In genomic region chr17:64565563-64565962, GRCh38 we compare ENCODE assay signal across 16 cellular contexts.
"Had no signal": no experiment of that assay in that cellular context is flagged by ENCODE, and none has a peak within 500 bp of the region (broad histone marks: within the 10 kb centered on the region; RNA-seq: fewer than 3 reads in every experiment).

No MANE protein-coding gene starts in this region.

- H3K9me3 ChIP-seq: ascending aorta, esophagus squamous epithelium, heart right ventricle, right atrium auricular region, suprapubic skin, upper lobe of left lung had no signal

- H3K27me3 Mint-ChIP-seq: activated CD8-positive, alpha-beta T cell treated with anti-CD3 and anti-CD28 coated beads for 36 hours had no signal

- ATAC-seq: activated CD8-positive, alpha-beta T cell treated with anti-CD3 and anti-CD28 coated beads for 36 hours; activated T-cell treated with anti-CD3 and anti-CD28 coated beads, Interleukin-2, amount 50 U/mL, for 72 hours; heart right ventricle; stimulated activated naive CD8-positive, alpha-beta T cell treated with anti-CD3 and anti-CD28 coated beads, Interleukin-15, Interleukin-2, amounts not matched to agents 100 U/mL and 50 U/mL, for 24 hours had no signal

- DNase-seq: activated CD4-positive, alpha-beta T cell treated with anti-CD3 and anti-CD28 coated beads for 4 hours; activated CD8-positive, alpha-beta memory T cell treated with anti-CD3 and anti-CD28 coated beads, Interleukin-2, amount 50 U/mL, for 4 hours; activated CD8-positive, alpha-beta T cell treated with anti-CD3 and anti-CD28 coated beads for 36 hours; activated T-cell treated with anti-CD3 and anti-CD28 coated beads, Interleukin-2, amount 50 U/mL, for 72 hours; esophagus squamous epithelium; heart right ventricle; stimulated activated CD4-positive, alpha-beta T cell treated with anti-CD3 and anti-CD28 coated beads, Interleukin-1b, Interleukin-23, amount 100 ng/mL, for 48 hours; stimulated activated naive CD8-positive, alpha-beta T cell treated with anti-CD3 and anti-CD28 coated beads, Interleukin-15, Interleukin-2, amounts not matched to agents 100 U/mL and 50 U/mL, for 24 hours; T-helper 9 cell; upper lobe of left lung had no signal

- H3K9me3 Mint-ChIP-seq: activated CD8-positive, alpha-beta T cell treated with anti-CD3 and anti-CD28 coated beads for 36 hours; activated T-cell treated with anti-CD3 and anti-CD28 coated beads, Interleukin-2, amount 50 U/mL, for 72 hours; neural progenitor cell had no signal

- H3K27me3 ChIP-seq: ascending aorta, esophagus squamous epithelium, heart right ventricle, neural progenitor cell, right atrium auricular region, suprapubic skin, upper lobe of left lung had no signal

- H3K27ac Mint-ChIP-seq: activated CD8-positive, alpha-beta T cell treated with anti-CD3 and anti-CD28 coated beads for 36 hours; neural progenitor cell had no signal

- H3K4me3 ChIP-seq: ascending aorta, esophagus squamous epithelium, heart right ventricle, neural progenitor cell, right atrium auricular region, suprapubic skin, upper lobe of left lung had no signal

- H3K36me3 ChIP-seq: neural progenitor cell had no signal

- H3K27ac ChIP-seq: ascending aorta, esophagus squamous epithelium, heart right ventricle, right atrium auricular region, suprapubic skin had no signal

- FAIRE-seq: colon, keratinocyte had no signal

- H3K4me3 Mint-ChIP-seq: activated CD8-positive, alpha-beta T cell treated with anti-CD3 and anti-CD28 coated beads for 36 hours; activated T-cell treated with anti-CD3 and anti-CD28 coated beads, Interleukin-2, amount 50 U/mL, for 72 hours; neural progenitor cell had no signal

- H3K4me2 ChIP-seq: neural progenitor cell had no signal

- H3K4me1 ChIP-seq: ascending aorta, esophagus squamous epithelium, neural progenitor cell had no signal
